17 cellular contexts compared by ENCODE assay signal in the genomic region with DNA sequence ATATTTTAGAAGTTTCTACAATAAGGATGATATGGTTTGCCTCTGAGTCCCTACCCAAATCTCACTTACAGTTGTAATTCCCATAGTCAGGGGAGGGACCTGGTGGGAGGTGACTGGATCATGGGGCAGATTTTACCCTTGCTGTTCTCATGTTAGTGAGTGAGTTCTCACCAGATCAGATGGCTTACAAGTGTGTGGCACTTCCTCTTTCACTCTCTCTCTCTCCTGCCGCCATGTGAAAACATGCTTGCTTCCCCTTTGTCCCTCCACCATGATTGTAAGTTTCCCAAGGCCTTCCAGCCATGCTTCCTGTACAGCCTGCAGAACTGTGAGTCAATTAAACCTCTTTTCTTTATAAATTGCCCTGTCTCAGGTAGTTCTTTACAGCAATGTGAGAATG.
"Had no signal": no experiment of that assay in that cellular context is flagged by ENCODE, and none has a peak within 500 bp of the region (broad histone marks: within the 10 kb centered on the region; RNA-seq: fewer than 3 reads in every experiment).

No MANE protein-coding gene starts in this region.

- H3K4me1 Mint-ChIP-seq: naive B cell had no signal

- H3K4me1 ChIP-seq: foreskin keratinocyte, right atrium auricular region, sigmoid colon, upper lobe of left lung, uterus had no signal

- H3K9me3 Mint-ChIP-seq: endodermal cell, nephron had no signal

- H3K36me3 Mint-ChIP-seq: naive B cell had no signal

- H3K27me3 Mint-ChIP-seq: naive B cell had no signal

- H3K36me3 ChIP-seq: right atrium auricular region, sigmoid colon, upper lobe of left lung, uterus had no signal

- H3K4me3 Mint-ChIP-seq: endodermal cell, naive B cell, nephron had no signal

- H3K27ac ChIP-seq: coronary artery, foreskin keratinocyte, right atrium auricular region, sigmoid colon, skin epidermis, upper lobe of left lung, uterus had no signal

- DNase-seq: effector CD4-positive, alpha-beta T cell; endodermal cell; erythroblast; foreskin keratinocyte; head of caudate nucleus; hypothalamus; kidney glomerular epithelial cell; mesendoderm; naive B cell; sigmoid colon; stimulated activated naive CD4-positive, alpha-beta T cell treated with Interleukin-2 at 50 U/mL for 16 hours; upper lobe of left lung; uterus had no signal

- H3K9me3 ChIP-seq: right atrium auricular region, sigmoid colon, upper lobe of left lung, uterus had no signal

- H3K4me3 ChIP-seq: coronary artery, right atrium auricular region, sigmoid colon, skin epidermis, upper lobe of left lung, uterus had no signal

- H3K27ac Mint-ChIP-seq: endodermal cell, nephron had no signal

- H3K27me3 ChIP-seq: foreskin keratinocyte, right atrium auricular region, sigmoid colon, upper lobe of left lung, uterus had no signal
